ENCODE assay signal across 1 cellular context in the genomic region with DNA sequence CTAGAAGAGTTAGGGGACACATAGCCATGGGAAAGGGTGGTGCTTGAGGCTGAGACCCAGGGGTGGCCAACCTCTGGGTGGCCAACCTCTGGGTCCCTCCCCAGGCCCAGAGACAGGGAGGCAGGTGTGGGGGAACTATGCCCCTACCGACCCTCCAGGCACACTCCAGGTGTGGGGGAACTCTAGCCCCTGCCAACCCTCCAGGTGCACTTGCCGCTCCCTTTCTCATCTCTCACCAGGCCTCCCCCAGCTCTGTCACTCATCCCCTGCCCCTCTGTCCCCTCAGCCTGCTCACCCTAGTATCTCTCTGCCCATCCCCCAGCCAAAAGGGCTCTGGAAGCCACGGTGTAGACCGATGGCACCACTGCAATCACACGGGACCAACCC.
TF ChIP-seq lines count a peak whose summit lies in the region.

No MANE protein-coding gene starts in this region.

TF ChIP-seq in IMR-90, 13 proteins besides CTCF, POLR2A, EP300 and RAD21:
- TF ChIP-seq MAFK (IDR thresholded peaks at IDR 0.05; ENCODE audit: low read depth, low read length) (no peak), RFX5 (IDR thresholded peaks at IDR 0.05; ENCODE audit: low read depth, low read length) (no peak), FOS (IDR thresholded peaks at IDR 0.05; ENCODE audit: low read depth, low read length) (no peak), CHD1 (IDR thresholded peaks at IDR 0.05; ENCODE audit: low read depth, low read length) (no peak), MAZ (IDR thresholded peaks at IDR 0.05; ENCODE audit: borderline replicate concordance, low read depth, low read length) (no peak), NFE2L2 (IDR thresholded peaks at IDR 0.05; ENCODE audit: low read depth, low read length) (no peak), SMC3 (IDR thresholded peaks at IDR 0.05; ENCODE audit: low read depth, low read length) (no peak)
- TF ChIP-seq, protein P1, sequence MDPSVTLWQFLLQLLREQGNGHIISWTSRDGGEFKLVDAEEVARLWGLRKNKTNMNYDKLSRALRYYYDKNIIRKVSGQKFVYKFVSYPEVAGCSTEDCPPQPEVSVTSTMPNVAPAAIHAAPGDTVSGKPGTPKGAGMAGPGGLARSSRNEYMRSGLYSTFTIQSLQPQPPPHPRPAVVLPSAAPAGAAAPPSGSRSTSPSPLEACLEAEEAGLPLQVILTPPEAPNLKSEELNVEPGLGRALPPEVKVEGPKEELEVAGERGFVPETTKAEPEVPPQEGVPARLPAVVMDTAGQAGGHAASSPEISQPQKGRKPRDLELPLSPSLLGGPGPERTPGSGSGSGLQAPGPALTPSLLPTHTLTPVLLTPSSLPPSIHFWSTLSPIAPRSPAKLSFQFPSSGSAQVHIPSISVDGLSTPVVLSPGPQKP (IDR thresholded peaks at IDR 0.05; ENCODE audit: borderline replicate concordance, low read depth, low read length): no peak
